Comparison of ENCODE assay signal across 15 cellular contexts in genomic region chr15:66744610-66745279, GRCh38. TPM values are rescaled to one million over a fixed set of nuclear protein-coding genes. Genes with fewer than 3 reads are reported as not detected.
DNase-seq lines count a peak whose midpoint lies in the region; ATAC-seq and TF ChIP-seq lines count a peak whose summit lies in the region.
"Had no signal": no experiment of that assay in that cellular context is flagged by ENCODE, and none has a peak within 500 bp of the region (broad histone marks: within the 10 kb centered on the region; RNA-seq: fewer than 3 reads in every experiment).

No MANE protein-coding gene starts in this region.

- ATAC-seq in Right ventricle myocardium superior (ENCODE audit: poor library complexity): no peak
- ATAC-seq: GM12878, psoas muscle had no signal

- H3K4me1 ChIP-seq in cardiac muscle cell (ENCODE audit: low read depth) (peaks cover 51% of the 10 kb centered on the region), mucosa of stomach (ENCODE audit: control insufficient read depth, insufficient read depth, low read length) (peaks cover 41% of the 10 kb centered on the region), uterus (peaks cover 5 to 7% of the 10 kb centered on the region in 2 donors)

- H3K4me3 ChIP-seq in cardiac muscle cell: no peak overlapping the region
- H3K4me3 ChIP-seq in coronary artery: peak overlapping the region; percentile 49
- no peak overlapping the region for H3K4me3 ChIP-seq in mucosa of stomach (ENCODE audit: low read length)
- H3K4me3 ChIP-seq in uterus: no peak overlapping the region
- H3K4me3 ChIP-seq: GM12878, psoas muscle had no signal

- DNase-seq in cardiac muscle cell (ENCODE audit: low read depth in 1 of 2, low spot score in 1 of 2) (no peak), Right ventricle myocardium superior (no peak), coronary artery (ENCODE audit: low spot score) (no peak), uterus (no peak), NCI-H524 treated with DMSO at 0.1 percent for 48 hours (lab: John Stamatoyannopoulos, UW) (no peak), NCI-H1930 (lab: John Stamatoyannopoulos, UW) (no peak)
- DNase-seq in activated T-cell treated with anti-CD3 and anti-CD28 coated beads, Interleukin-2, amount 50 U/mL, for 48 hours: no peak
- DNase-seq: amygdala; effector CD8-positive, alpha-beta T cell; NCI-H1105 treated with DMSO at 0.1 percent for 48 hours; NCI-H526 treated with DMSO at 0.1 percent for 48 hours; psoas muscle; SIG-M5 had no signal

- intact Hi-C loops in Right ventricle myocardium superior (cut with DNase I) (no loop called here), uterus (cut with DNase I; ENCODE audit: low total_unique reads) (no loop called here)

- TF ChIP-seq CTCF in cardiac muscle cell (IDR thresholded peaks at IDR 0.05; ENCODE audit: low read depth, low read length) (no peak), coronary artery (IDR thresholded peaks at IDR 0.05) (no peak), uterus (IDR thresholded peaks at IDR 0.05) (no peak)

- H3K9ac ChIP-seq in mucosa of stomach (ENCODE audit: low read length): peak overlapping the region; percentile 31

- H3K36me3 ChIP-seq in cardiac muscle cell (peaks cover 21% of the 10 kb centered on the region), mucosa of stomach (ENCODE audit: control insufficient read depth, insufficient read depth, low read length) (no peaks in the 10 kb centered on the region), uterus (no peaks in the 10 kb centered on the region)

- no peak for TF ChIP-seq POLR2A in uterus (IDR thresholded peaks at IDR 0.05)

- H3K27me3 ChIP-seq in cardiac muscle cell (no peaks in the 10 kb centered on the region), mucosa of stomach (ENCODE audit: control insufficient read depth, insufficient read depth, low read length) (no peaks in the 10 kb centered on the region), uterus (no peaks in the 10 kb centered on the region)

- H3K27ac ChIP-seq in cardiac muscle cell: peak overlapping the region; percentile 73
- peak overlapping the region; percentile 54 to 86 for H3K27ac ChIP-seq in coronary artery
- peak overlapping the region; percentile 49 to 61 for H3K27ac ChIP-seq in uterus
- H3K27ac ChIP-seq: psoas muscle had no signal

- H3K9me3 ChIP-seq in cardiac muscle cell (ENCODE audit: low read depth): no peaks in the 10 kb centered on the region
- no peaks in the 10 kb centered on the region for H3K9me3 ChIP-seq in mucosa of stomach (ENCODE audit: control insufficient read depth, low read length)
- H3K9me3 ChIP-seq in uterus: no peaks in the 10 kb centered on the region
- H3K9me3 ChIP-seq: psoas muscle had no signal

RNA-seq across cellular contexts. Expression of gene SMAD6, which starts 42.7 kb away (rescaled TPM):
- total RNA-seq in cardiac muscle cell: 232 and 274 TPM in 2 replicates
- polyA plus RNA-seq in cardiac muscle cell: 106 and 155 TPM in 2 replicates
- 14.1 TPM for total RNA-seq in Right ventricle myocardium superior
- 10 to 100 TPM in 3 of 4 donors, 1 to 10 TPM in 1; 9.4 to 30.1 (median 19.1) TPM for total RNA-seq in uterus
